9 cellular contexts compared by ENCODE assay signal in genomic region chr11:126307706-126308105, GRCh38. TPM values are rescaled to one million over a fixed set of nuclear protein-coding genes. Genes with fewer than 3 reads are reported as not detected.
DNase-seq lines count a peak whose midpoint lies in the region; ATAC-seq, FAIRE-seq and TF ChIP-seq lines count a peak whose summit lies in the region.
"Had no signal": no experiment of that assay in that cellular context is flagged by ENCODE, and none has a peak within 500 bp of the region (broad histone marks: within the 10 kb centered on the region; RNA-seq: fewer than 3 reads in every experiment).

No MANE protein-coding gene starts in this region.

- H3K27ac ChIP-seq in SK-N-SH (ENCODE audit: low read depth in 2 of 2, low read length in 1 of 2) (peak overlapping the region; percentile 12 to 26; a peak in 2 of 4 replicates), neural cell (ENCODE audit: low read length) (no peak overlapping the region)

- H3K79me2 ChIP-seq in SK-N-SH (ENCODE audit: insufficient read depth) (peaks cover 26% of the 10 kb centered on the region), neural cell (replicated peaks; ENCODE audit: insufficient read depth, low read length) (peaks cover 9% of the 10 kb centered on the region)

- 51% methylated on average over 5 of the region's 5 CpGs for WGBS in SK-N-SH (ENCODE audit: low lambda C conversion rate)

- no peak overlapping the region for H3K9ac ChIP-seq in SK-N-SH
- no peak overlapping the region for H3K9ac ChIP-seq in neural cell (ENCODE audit: low read length)

- peaks cover 3 to 5% of the 10 kb centered on the region in 2 experiments for H3K36me3 ChIP-seq in SK-N-SH (replicated peaks in 1 of 2; ENCODE audit: control insufficient read depth in 1 of 2, insufficient read depth in 2 of 2, low read length in 1 of 2)
- H3K36me3 ChIP-seq in bronchial epithelial cell (ENCODE audit: control insufficient read depth, insufficient read depth, low read length) = no peaks in the 10 kb centered on the region
- H3K36me3 ChIP-seq in neural cell (ENCODE audit: insufficient read depth, low read length) = no peaks in the 10 kb centered on the region

- peaks cover 4 to 13% of the 10 kb centered on the region in 2 experiments; a peak in 3 of 4 replicates for H3K4me1 ChIP-seq in SK-N-SH (ENCODE audit: control insufficient read depth in 1 of 2, insufficient read depth in 2 of 2, low read depth in 1 of 2, low read length in 1 of 2)

- TF ChIP-seq POLR2A in NB4 (IDR thresholded peaks at IDR 0.05; ENCODE audit: extremely low read depth, insufficient read length) = no peak

- H3K4me2 ChIP-seq in SK-N-SH = no peak overlapping the region
- H3K4me2 ChIP-seq in neural cell (ENCODE audit: low read length) = no peak overlapping the region

- H3K9me2 ChIP-seq in SK-N-SH = no peaks in the 10 kb centered on the region
- no peaks in the 10 kb centered on the region for H3K9me2 ChIP-seq in neural cell (ENCODE audit: insufficient read depth, low read length)

- FAIRE-seq in bronchial epithelial cell (lab: Jason Lieb, UNC) = no peak

- H3K4me3 ChIP-seq in SK-N-SH (ENCODE audit: low read depth in 2 of 2, low read length in 1 of 2) (no peak overlapping the region), NB4 (ENCODE audit: low read depth, low read length) (peak overlapping the region; percentile 8), bronchial epithelial cell (ENCODE audit: low read depth, low read length) (no peak overlapping the region), neural cell (ENCODE audit: low read length) (no peak overlapping the region)

- CTCF ChIA-PET in SK-N-SH (lab: Yijun Ruan, JAX) = interaction anchor here (0.6 to 10.0 kb wide), 7 partner anchors 33 to 268 kb away, joined by 3 to 172 read pairs (median 4); no protein-coding TSS in a partner anchor

- no peaks in the 10 kb centered on the region for H4K20me1 ChIP-seq in SK-N-SH (ENCODE audit: insufficient read depth)
- no peaks in the 10 kb centered on the region for H4K20me1 ChIP-seq in neural cell (ENCODE audit: insufficient read depth)

- TF ChIP-seq EP300 in SK-N-SH (IDR thresholded peaks at IDR 0.05; ENCODE audit: borderline replicate concordance in 1 of 2, low read depth in 1 of 2, low read length in 1 of 2) (no peak), neural cell (conservative IDR thresholded peaks at IDR 0.05; ENCODE audit: poor library complexity, severe bottlenecking) (no peak)

- H3F3A ChIP-seq in SK-N-SH (replicated peaks; ENCODE audit: insufficient read depth) (peaks cover 26% of the 10 kb centered on the region), neural cell (ENCODE audit: insufficient read depth, low read length, poor library complexity, severe bottlenecking) (no peaks in the 10 kb centered on the region)

- TF ChIP-seq CTCF in SK-N-SH (IDR thresholded peaks at IDR 0.05) (peak; percentile 67), NB4 (IDR thresholded peaks at IDR 0.05; ENCODE audit: low read depth, low read length) (peak; percentile 60), bronchial epithelial cell (IDR thresholded peaks at IDR 0.05; ENCODE audit: insufficient read depth, low read length, severe bottlenecking) (peak; percentile 37), neural cell (IDR thresholded peaks at IDR 0.05; ENCODE audit: poor library complexity, severe bottlenecking) (peak; percentile 40)

- H3K9me3 ChIP-seq in SK-N-SH = no peaks in the 10 kb centered on the region
- no peaks in the 10 kb centered on the region for H3K9me3 ChIP-seq in neural cell (ENCODE audit: low read length)

- DNase-seq in SK-N-SH (peak; percentile 33), NB4 (ENCODE audit: low read depth) (peak; percentile 90), bronchial epithelial cell (ENCODE audit: low read depth) (peak; percentile 43)
- no peak for DNase-seq in stimulated activated CD4-positive, alpha-beta T cell treated with anti-CD3 and anti-CD28 coated beads, Interleukin-12 subunit alpha, Interleukin-12 subunit beta, amount 100 ng/mL, for 4 hours
- DNase-seq: activated naive CD8-positive, alpha-beta T cell treated with anti-CD3 and anti-CD28 coated beads, Interleukin-2, amount 10 ng/mL, durations not matched to agents 7 days and 5 days had no signal

- TF ChIP-seq RAD21 in SK-N-SH (IDR thresholded peaks at IDR 0.05; ENCODE audit: low read length) (peak; percentile 66), neural cell (conservative IDR thresholded peaks at IDR 0.05) (no peak)

- ATAC-seq in SK-N-SH treated with all-trans-retinoic acid at 6 μM for 48 hours (no peak), GM19351 (IDR thresholded peaks at IDR 0.05; ENCODE audit: unreplicated experiment) (no peak), HG02642 (IDR thresholded peaks at IDR 0.05; ENCODE audit: poor library complexity, unreplicated experiment) (no peak)

- H2AFZ ChIP-seq in SK-N-SH (ENCODE audit: low read depth) (no peak overlapping the region), neural cell (ENCODE audit: low read depth, low read length) (no peak overlapping the region)

- POLR2A ChIA-PET in SK-N-SH (lab: Yijun Ruan, JAX) = no interaction called here

- no peaks in the 10 kb centered on the region for H3K27me3 ChIP-seq in SK-N-SH (ENCODE audit: insufficient read depth)
- no peaks in the 10 kb centered on the region for H3K27me3 ChIP-seq in bronchial epithelial cell (ENCODE audit: control insufficient read depth, insufficient read depth, low read length)
- no peaks in the 10 kb centered on the region for H3K27me3 ChIP-seq in neural cell (ENCODE audit: insufficient read depth, low read depth, low read length)

TF ChIP-seq in SK-N-SH, 30 proteins besides CTCF, POLR2A, EP300 and RAD21:
- TF ChIP-seq SMC3 (IDR thresholded peaks at IDR 0.05; ENCODE audit: low read depth, low read length) = 0 out of 2 replicates have a peak, but pooled peaks have one; percentile 22
- TF ChIP-seq RFX5 (IDR thresholded peaks at IDR 0.05; ENCODE audit: low read length) = no peak
- no peak for TF ChIP-seq SIN3A (IDR thresholded peaks at IDR 0.05; ENCODE audit: borderline replicate concordance, low read depth, low read length)

TF ChIP-seq in SK-N-SH treated with all-trans-retinoic acid at 6 μM for 48 hours, 23 proteins besides CTCF, POLR2A, EP300 and RAD21 (continues in another document):
- no peak for TF ChIP-seq POU6F1 (CRISPR knock-in tag; IDR thresholded peaks at IDR 0.05; ENCODE audit: borderline replicate concordance, low read depth)
- TF ChIP-seq ZFP30 (CRISPR knock-in tag; IDR thresholded peaks at IDR 0.05) = no peak

TF ChIP-seq in neural cell, 6 proteins besides CTCF, POLR2A, EP300 and RAD21 (continues in another document):
- TF ChIP-seq SMC3 (conservative IDR thresholded peaks at IDR 0.05; ENCODE audit: poor library complexity) (no peak), EZH2 (IDR thresholded peaks at IDR 0.05; ENCODE audit: borderline replicate concordance, insufficient read depth, low read length, poor library complexity, severe bottlenecking) (no peak), POLR2AphosphoS5 (IDR thresholded peaks at IDR 0.05) (no peak), REST (IDR thresholded peaks at IDR 0.05; ENCODE audit: borderline replicate concordance) (no peak)

RNA-seq across cellular contexts. Expression of gene DCPS, which starts 3.8 kb away (rescaled TPM):
- polyA plus RNA-seq in SK-N-SH (2012; rRNA removed) (35.5 and 48.1 TPM in 2 replicates), neural cell (3.7 and 6.4 TPM in 2 replicates)
- 33.3 and 42.8 TPM in 2 replicates for polyA plus RNA-seq in SK-N-SH (2012; cell fraction: cytosol; rRNA removed)
- polyA plus RNA-seq in SK-N-SH (2012; cell fraction: nucleus; rRNA removed) = 18.5 and 21.6 TPM in 2 replicates
- total RNA-seq in bronchial epithelial cell = 9.5 and 11.6 TPM in 2 replicates
- polyA minus RNA-seq in neural cell = 5.6 and 7.3 TPM in 2 replicates

RNA-seq across cellular contexts. Expression of gene TIRAP, which starts 24.8 kb away (rescaled TPM):
- polyA plus RNA-seq in SK-N-SH (2012; rRNA removed) (5.5 and 6.2 TPM in 2 replicates), neural cell (2.0 and 3.6 TPM in 2 replicates)
- polyA plus RNA-seq in SK-N-SH (2012; cell fraction: cytosol; rRNA removed) = 3.3 and 4.3 TPM in 2 replicates
- polyA plus RNA-seq in SK-N-SH (2012; cell fraction: nucleus; rRNA removed) = 8.1 and 8.3 TPM in 2 replicates
- 2.1 and 3.3 TPM in 2 replicates for total RNA-seq in bronchial epithelial cell
- polyA minus RNA-seq in neural cell = 2.4 and 2.7 TPM in 2 replicates

RNA-seq across cellular contexts. Expression of gene FOXRED1, which starts 38.8 kb away (rescaled TPM):
- polyA plus RNA-seq in SK-N-SH (2012; rRNA removed) (35.2 and 41.3 TPM in 2 replicates), neural cell (68.3 and 77.3 TPM in 2 replicates)
- polyA plus RNA-seq in SK-N-SH (2012; cell fraction: cytosol; rRNA removed) = 19.1 and 27.7 TPM in 2 replicates
- 91.3 and 111 TPM in 2 replicates for polyA plus RNA-seq in SK-N-SH (2012; cell fraction: nucleus; rRNA removed)
- 16.0 and 16.8 TPM in 2 replicates for total RNA-seq in bronchial epithelial cell
- polyA minus RNA-seq in neural cell = 27.0 and 28.0 TPM in 2 replicates

RNA-seq across cellular contexts. Expression of gene SRPRA, which starts 39.0 kb away (rescaled TPM):
- 129 and 158 TPM in 2 replicates for polyA plus RNA-seq in SK-N-SH (2012; rRNA removed)
- polyA plus RNA-seq in SK-N-SH (2012; cell fraction: cytosol; rRNA removed) = 94.8 and 121 TPM in 2 replicates
- polyA plus RNA-seq in SK-N-SH (2012; cell fraction: nucleus; rRNA removed) = 183 and 214 TPM in 2 replicates
- total RNA-seq in bronchial epithelial cell = 61.3 and 71.3 TPM in 2 replicates
- polyA plus RNA-seq in neural cell = 24.9 TPM in 2 replicates
- 23.4 and 31.1 TPM in 2 replicates for polyA minus RNA-seq in neural cell

RNA-seq across cellular contexts. Expression of gene ST3GAL4, which starts 47.8 kb away (rescaled TPM):
- polyA plus RNA-seq in SK-N-SH (2012; rRNA removed) = 27.1 and 32.0 TPM in 2 replicates
- 20.6 and 30.3 TPM in 2 replicates for polyA plus RNA-seq in SK-N-SH (2012; cell fraction: cytosol; rRNA removed)
- polyA plus RNA-seq in SK-N-SH (2012; cell fraction: nucleus; rRNA removed) = 23.7 and 26.9 TPM in 2 replicates
- 10.9 and 12.4 TPM in 2 replicates for total RNA-seq in bronchial epithelial cell
- polyA plus RNA-seq in neural cell = 46.1 TPM in 2 replicates
- polyA minus RNA-seq in neural cell = 21.9 and 26.3 TPM in 2 replicates
